Comparison of ENCODE assay signal across 23 cellular contexts in the genomic region with DNA sequence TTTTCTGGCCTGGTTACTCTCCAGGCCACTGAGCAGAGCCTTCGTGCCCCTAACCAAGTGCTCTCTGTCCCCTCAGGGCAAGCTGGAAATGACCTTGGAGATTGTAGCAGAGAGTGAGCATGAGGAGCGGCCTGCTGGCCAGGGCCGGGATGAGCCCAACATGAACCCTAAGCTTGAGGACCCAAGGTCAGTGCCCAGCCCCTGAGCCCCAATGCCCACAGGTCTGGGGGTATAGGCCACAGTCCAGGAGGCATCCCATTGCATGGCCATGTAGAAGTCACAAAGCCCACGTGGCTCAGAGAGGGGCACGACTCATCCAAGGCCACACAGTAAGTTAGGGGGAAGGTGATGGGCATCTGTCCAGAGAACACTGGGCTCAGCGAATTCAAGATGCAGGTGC.
DNase-seq lines count a peak whose midpoint lies in the region; ATAC-seq and TF ChIP-seq lines count a peak whose summit lies in the region.
"Had no signal": no experiment of that assay in that cellular context is flagged by ENCODE, and none has a peak within 500 bp of the region (broad histone marks: within the 10 kb centered on the region; RNA-seq: fewer than 3 reads in every experiment).

No MANE protein-coding gene starts in this region.

- H3K4me1 ChIP-seq in Karpas-422 (ENCODE audit: low read length), result no peaks in the 10 kb centered on the region

- no peaks in the 10 kb centered on the region for H3K79me2 ChIP-seq in Karpas-422 (ENCODE audit: low read length)

- intact Hi-C loops in CD14-positive monocyte (cut with micrococcal nuclease), result no loop called here
- intact Hi-C loops in posterior vena cava (cut with DNase I), result no loop called here

- H3K9me3 Mint-ChIP-seq in CD14-positive monocyte (peaks cover 0 to 4% (median 0%) of the 10 kb centered on the region in 7 donors), chondrocyte (ENCODE audit: low read depth) (no peaks in the 10 kb centered on the region)
- H3K9me3 Mint-ChIP-seq: CD8-positive, alpha-beta memory T cell had no signal

- no peaks in the 10 kb centered on the region for H3K4me1 Mint-ChIP-seq in CD14-positive monocyte
- H3K4me1 Mint-ChIP-seq in chondrocyte (ENCODE audit: low read depth), result no peaks in the 10 kb centered on the region
- H3K4me1 Mint-ChIP-seq: B cell; CD8-positive, alpha-beta memory T cell had no signal

- H3K4me3 Mint-ChIP-seq in CD14-positive monocyte (no peak overlapping the region), chondrocyte (ENCODE audit: unreplicated experiment) (no peak overlapping the region)
- H3K4me3 Mint-ChIP-seq: B cell; CD8-positive, alpha-beta memory T cell had no signal

- no peaks in the 10 kb centered on the region for H3K9me2 ChIP-seq in Karpas-422 (replicated peaks; ENCODE audit: insufficient read depth, low read length)
- H3K9me2 ChIP-seq: SK-N-SH had no signal

- peak; percentile 43 for DNase-seq in activated effector memory CD4-positive, alpha-beta T cell treated with anti-CD3 and anti-CD28 coated beads, Interleukin-2, amount 50 U/mL, for 16 hours
- DNase-seq in activated effector memory CD4-positive, alpha-beta T cell treated with Interleukin-2 at 50 U/mL for 16 hours, result no peak
- peak; percentile 25 for DNase-seq in CD14-positive monocyte (ENCODE audit: low spot score)
- DNase-seq in chondrocyte (ENCODE audit: low spot score), result peak; percentile 65
- DNase-seq in posterior vena cava (ENCODE audit: low spot score), result peak; percentile 43
- no peak for DNase-seq in Karpas-422
- no peak for DNase-seq in omental fat pad (ENCODE audit: low spot score)
- DNase-seq in NCI-H526 (lab: John Stamatoyannopoulos, UW), result no peak
- DNase-seq: CD8-positive, alpha-beta memory T cell; GF-D8; NCI-H1105 treated with DMSO at 0.1 percent for 48 hours; NCI-H146; NCI-H1930; NCI-H446 treated with DMSO at 0.1 percent for 48 hours; NCI-H69; SK-N-SH had no signal

- H3K9ac ChIP-seq in Karpas-422 (ENCODE audit: low read length), result no peak overlapping the region
- H3K9ac ChIP-seq: SK-N-SH had no signal

- TF ChIP-seq CTCF in CD14-positive monocyte (IDR thresholded peaks at IDR 0.05) (no peak), chondrocyte (IDR thresholded peaks at IDR 0.05) (no peak), omental fat pad (IDR thresholded peaks at IDR 0.05) (no peak)

- H3K36me3 Mint-ChIP-seq in CD14-positive monocyte (peaks cover 83 to 85% of the 10 kb centered on the region in 2 donors), chondrocyte (ENCODE audit: low read depth) (peaks cover 29% of the 10 kb centered on the region)

- no peak overlapping the region for H3K4me2 ChIP-seq in Karpas-422 (ENCODE audit: low read depth, low read length, poor library complexity, severe bottlenecking)
- H3K4me2 ChIP-seq: SK-N-SH had no signal

- ATAC-seq in omental fat pad (ENCODE audit: low FRiP score), result no peak
- ATAC-seq: HCT116, K562, Panc1 had no signal

- H3K27me3 Mint-ChIP-seq in CD14-positive monocyte (ENCODE audit: low read depth in 3 of 3) (peaks cover 0 to 2% (median 0%) of the 10 kb centered on the region in 3 donors), chondrocyte (ENCODE audit: low read depth) (no peaks in the 10 kb centered on the region)

- no peaks in the 10 kb centered on the region for H4K20me1 ChIP-seq in Karpas-422 (ENCODE audit: insufficient read depth, low read depth, low read length)

- H3K36me3 ChIP-seq in Karpas-422 (ENCODE audit: insufficient read depth, low read length), result no peaks in the 10 kb centered on the region

- H3K27ac Mint-ChIP-seq in CD14-positive monocyte (no peak overlapping the region), chondrocyte (ENCODE audit: unreplicated experiment) (no peak overlapping the region)
- H3K27ac Mint-ChIP-seq: B cell; CD8-positive, alpha-beta memory T cell had no signal

- no peak overlapping the region for H2AFZ ChIP-seq in Karpas-422 (ENCODE audit: low read length)

- no peaks in the 10 kb centered on the region for H3K9me3 ChIP-seq in Karpas-422 (ENCODE audit: low read length)
- H3K9me3 ChIP-seq: SK-N-SH had no signal

- no peak overlapping the region for H3K4me3 ChIP-seq in Karpas-422 (ENCODE audit: low read length)
- H3K4me3 ChIP-seq: K562 had no signal

- no peak overlapping the region for H3K27ac ChIP-seq in Karpas-422 (ENCODE audit: low read length)
- H3K27ac ChIP-seq: 22Rv1, C4-2B, HL-60 had no signal

- H3K27me3 ChIP-seq in Karpas-422 (ENCODE audit: low read length), result no peaks in the 10 kb centered on the region

Comparison
In these comparisons a context has a peak if more than half of its experiments do, and no peak if none do; other contexts are left out.
1. DNase-seq: peak in activated effector memory CD4-positive, alpha-beta T cell treated with anti-CD3 and anti-CD28 coated beads, Interleukin-2, amount 50 U/mL, for 16 hours (single experiment), CD14-positive monocyte (single experiment), chondrocyte (single experiment) and posterior vena cava (single experiment); none in activated effector memory CD4-positive, alpha-beta T cell treated with Interleukin-2 at 50 U/mL for 16 hours (single experiment), Karpas-422 (single experiment), omental fat pad (single experiment) and NCI-H526 (0 of 2).